Comparison of ENCODE assay signal across 8 cellular contexts in genomic region chr12:66688836-66689439, GRCh38. TPM values are rescaled to one million over a fixed set of nuclear protein-coding genes. Genes with fewer than 3 reads are reported as not detected.
DNase-seq lines count a peak whose midpoint lies in the region; ATAC-seq and TF ChIP-seq lines count a peak whose summit lies in the region.

No MANE protein-coding gene starts in this region.

- intact Hi-C loops in Calu3 (cut with micrococcal nuclease; ENCODE audit: unreplicated experiment): loop anchor here (1.0 kb wide), 1 partner anchor 172 kb away; no protein-coding TSS in a partner anchor

- BruUV-seq in Calu3 (replicated peaks; lab: Mats Ljungman, UMichigan): no TSS peak

- TF ChIP-seq CTCF in Calu3 (IDR thresholded peaks at IDR 0.05; ENCODE audit: unreplicated experiment): peak; percentile 82
- TF ChIP-seq CTCF in OCI-LY1 (IDR thresholded peaks at IDR 0.05; ENCODE audit: low read length): peak; percentile 86
- TF ChIP-seq CTCF in astrocyte of the spinal cord (IDR thresholded peaks at IDR 0.05; ENCODE audit: low read depth, low read length): peak; percentile 59
- no peak for TF ChIP-seq CTCF in omental fat pad (IDR thresholded peaks at IDR 0.05)

- H3K4me3 ChIP-seq in OCI-LY1 (ENCODE audit: low read depth, low read length, poor library complexity, severe bottlenecking): no peak overlapping the region
- no peak overlapping the region for H3K4me3 ChIP-seq in astrocyte of the spinal cord (ENCODE audit: low read depth, low read length)

- H3K9me3 Mint-ChIP-seq in Calu3 (ENCODE audit: low read depth, unreplicated experiment): no peaks in the 10 kb centered on the region
- H3K9me3 Mint-ChIP-seq in stimulated activated naive B cell treated with anti-CD40 and anti-IgM and Interleukin-4, amounts not matched to agents 10 μg/mL and 1 μg/mL and 100 μg/mL, for 72 hours: no peaks in the 10 kb centered on the region

- no peaks in the 10 kb centered on the region for H3K36me3 ChIP-seq in OCI-LY1 (ENCODE audit: insufficient read depth, low read length)

- no peaks in the 10 kb centered on the region for H3K9me2 ChIP-seq in OCI-LY1 (ENCODE audit: low read depth, low read length)

- H3K27ac ChIP-seq in OCI-LY1 (ENCODE audit: low read depth, low read length, poor library complexity, severe bottlenecking): no peak overlapping the region

- DNase-seq in Calu3 (peak; percentile 80), HT1080 (ENCODE audit: low read depth) (peak; percentile 47), astrocyte of the spinal cord (ENCODE audit: low read depth, low spot score) (peak; percentile 13), islet precursor cell (peak; percentile 96), omental fat pad (ENCODE audit: low spot score) (no peak)
- peak; percentile 35 for DNase-seq in stimulated activated naive B cell treated with anti-CD40 and anti-IgM and Interleukin-4, amounts not matched to agents 10 μg/mL and 1 μg/mL and 100 μg/mL, for 72 hours

- H3K4me1 ChIP-seq in OCI-LY1 (ENCODE audit: insufficient read depth, low read length, severe bottlenecking): peaks cover 73% of the 10 kb centered on the region

- CTCF ChIA-PET in Calu3 (lab: Charles Lee): interaction anchor here (0.7 to 1.1 kb wide), 4 partner anchors 20 to 533 kb away, joined by 3 to 5 read pairs (median 3); no protein-coding TSS in a partner anchor

- no peak overlapping the region for H3K9ac ChIP-seq in OCI-LY1 (ENCODE audit: low read length)

- H3K27ac Mint-ChIP-seq in Calu3 (ENCODE audit: unreplicated experiment): no peak overlapping the region
- peak overlapping the region; percentile 43 for H3K27ac Mint-ChIP-seq in stimulated activated naive B cell treated with anti-CD40 and anti-IgM and Interleukin-4, amounts not matched to agents 10 μg/mL and 1 μg/mL and 100 μg/mL, for 72 hours

- H2AFZ ChIP-seq in OCI-LY1 (ENCODE audit: low read length): no peak overlapping the region

- H4K20me1 ChIP-seq in OCI-LY1 (ENCODE audit: insufficient read depth, low read length): no peaks in the 10 kb centered on the region

- no peaks in the 10 kb centered on the region for H3K27me3 ChIP-seq in OCI-LY1 (ENCODE audit: insufficient read depth, low read length)

- peaks cover 8% of the 10 kb centered on the region for H3K4me1 Mint-ChIP-seq in Calu3 (ENCODE audit: low read depth, unreplicated experiment)
- peaks cover 20 to 36% of the 10 kb centered on the region in 2 donors for H3K4me1 Mint-ChIP-seq in stimulated activated naive B cell treated with anti-CD40 and anti-IgM and Interleukin-4, amounts not matched to agents 10 μg/mL and 1 μg/mL and 100 μg/mL, for 72 hours

- no peaks in the 10 kb centered on the region for H3K79me2 ChIP-seq in OCI-LY1 (ENCODE audit: insufficient read depth, low read length)

- no peak overlapping the region for H3K4me3 Mint-ChIP-seq in Calu3 (ENCODE audit: low read depth, unreplicated experiment)
- H3K4me3 Mint-ChIP-seq in stimulated activated naive B cell treated with anti-CD40 and anti-IgM and Interleukin-4, amounts not matched to agents 10 μg/mL and 1 μg/mL and 100 μg/mL, for 72 hours: no peak overlapping the region

- 0 out of 2 replicates have a peak overlapping the region, but pooled peaks have one; percentile 1 for H3K4me2 ChIP-seq in OCI-LY1 (ENCODE audit: low read length)

- no peaks in the 10 kb centered on the region for H3K9me3 ChIP-seq in OCI-LY1 (ENCODE audit: low read length)

- ATAC-seq in GM19372 (IDR thresholded peaks at IDR 0.05; ENCODE audit: low read depth, unreplicated experiment) (peak; percentile 83), omental fat pad (ENCODE audit: low FRiP score) (no peak)
- peak; percentile 83 to 84 for ATAC-seq in stimulated activated naive B cell treated with anti-CD40 and anti-IgM and Interleukin-4, amounts not matched to agents 10 μg/mL and 1 μg/mL and 100 μg/mL, for 72 hours (replicated peaks)

- no peaks in the 10 kb centered on the region for H3K36me3 Mint-ChIP-seq in Calu3 (ENCODE audit: insufficient read depth, unreplicated experiment)
- H3K36me3 Mint-ChIP-seq in stimulated activated naive B cell treated with anti-CD40 and anti-IgM and Interleukin-4, amounts not matched to agents 10 μg/mL and 1 μg/mL and 100 μg/mL, for 72 hours: no peaks in the 10 kb centered on the region

- in situ Hi-C loops in astrocyte of the spinal cord (cut with HindIII; ENCODE audit: low sequenced_read_pairs): no loop called here

- H3F3A ChIP-seq in OCI-LY1 (ENCODE audit: insufficient read depth, low read length): no peaks in the 10 kb centered on the region

- H3K27me3 Mint-ChIP-seq in Calu3 (ENCODE audit: unreplicated experiment): no peaks in the 10 kb centered on the region
- H3K27me3 Mint-ChIP-seq in stimulated activated naive B cell treated with anti-CD40 and anti-IgM and Interleukin-4, amounts not matched to agents 10 μg/mL and 1 μg/mL and 100 μg/mL, for 72 hours: no peaks in the 10 kb centered on the region

RNA-seq across cellular contexts. Expression of gene GRIP1, which starts 10.1 kb away (rescaled TPM):
- 25.1 and 47.4 TPM in 2 replicates for total RNA-seq in Calu3 (2022)
- 0.37 and 1.5 TPM in 2 replicates for total RNA-seq in HT1080 (2014; rRNA removed; shearing (Covaris generic))
- polyA plus RNA-seq in HT1080 (2015; cell fraction: cytosol; rRNA removed): 0.06 TPM in 1 of 2 replicates, not detected in the other
- polyA plus RNA-seq in HT1080 (2015; cell fraction: nucleus; rRNA removed): 0.36 and 0.73 TPM in 2 replicates
- 1 to 10 TPM; 1.2 to 4.9 (median 2.9) TPM for total RNA-seq in omental fat pad

Comparison
In these comparisons a context has a peak if more than half of its experiments do, and no peak if none do; other contexts are left out.
1. CTCF ChIP-seq: peak in Calu3 (single experiment), OCI-LY1 (single experiment) and astrocyte of the spinal cord (single experiment); none in omental fat pad (0 of 3).